In genomic region chr15:55403531-55403930, GRCh38 we compare ENCODE assay signal across 8 cellular contexts. TPM values are rescaled to one million over a fixed set of nuclear protein-coding genes. Genes with fewer than 3 reads are reported as not detected.
DNase-seq lines count a peak whose midpoint lies in the region; ATAC-seq, FAIRE-seq and TF ChIP-seq lines count a peak whose summit lies in the region.

No MANE protein-coding gene starts in this region.

- peak overlapping the region in 1 of 2 experiments; percentile 84; a peak in 2 of 4 replicates for H3K9ac ChIP-seq in K562 (ENCODE audit: insufficient read depth in 1 of 2, low read depth in 2 of 2, low read length in 2 of 2)

- no peak for TF ChIP-seq CTCF in GM12865 (IDR thresholded peaks at IDR 0.05; ENCODE audit: insufficient read depth, low read depth, low read length, missing control alignments)
- TF ChIP-seq CTCF in K562 (IDR thresholded peaks at IDR 0.05 in 2 of 3, conservative IDR thresholded peaks at IDR 0.05 in 1 of 3; ENCODE audit: insufficient read depth in 2 of 3, low read depth in 1 of 3, low read length in 3 of 3), result no peak

- no TSS peak for BruUV-seq in K562 (replicated peaks; lab: Mats Ljungman, UMichigan)

- intact Hi-C loops in K562 (cut with micrococcal nuclease), result loop anchor here (2.0 kb wide), 1 partner anchor 85 kb away; the partner anchor contains the start of genes PIGB and PIGBOS1

- CTCF ChIA-PET in K562 (lab: Yijun Ruan, JAX; ENCODE audit: low intra/inter-chr PET ratio), result no interaction called here

- no peaks in the 10 kb centered on the region for H3K9me1 ChIP-seq in K562 (ENCODE audit: control insufficient read depth, insufficient read depth, low read length)

- no peak for TF ChIP-seq POLR2A in K562 (conservative IDR thresholded peaks at IDR 0.05)

- peaks cover 96% of the 10 kb centered on the region for H3K79me2 ChIP-seq in K562 (ENCODE audit: control insufficient read depth, insufficient read depth, low read length)

- ATAC-seq in K562, result peak; percentile 50
- ATAC-seq in GM21381 (IDR thresholded peaks at IDR 0.05; ENCODE audit: unreplicated experiment), result no peak
- no peak for ATAC-seq in GM19328 (IDR thresholded peaks at IDR 0.05; ENCODE audit: unreplicated experiment)

- no peaks in the 10 kb centered on the region for H3K27me3 ChIP-seq in K562 (ENCODE audit: control insufficient read depth in 2 of 2, insufficient read depth in 2 of 2, low read length in 2 of 2)

- FAIRE-seq in K562 (lab: Jason Lieb, UNC), result peak; percentile 90

- in situ Hi-C loops in K562 (cut with MboI), result no loop called here

- peak in 1 of 2 experiments; percentile 2; a peak in 1 of 4 replicates for TF ChIP-seq RAD21 in K562 (CRISPR knock-in tag; conservative IDR thresholded peaks at IDR 0.05 in 1 of 2, IDR thresholded peaks at IDR 0.05 in 1 of 2)

- peaks cover 18 to 37% of the 10 kb centered on the region in 2 experiments for H3K4me1 ChIP-seq in K562 (replicated peaks in 1 of 2; ENCODE audit: control insufficient read depth in 2 of 2, insufficient read depth in 2 of 2, low read length in 2 of 2)

- DNase-seq in GM12865 (ENCODE audit: low read depth) (peak; percentile 57), MV-4-11 (lab: John Stamatoyannopoulos, UW) (peak; percentile 96), K562 (ENCODE audit: extremely low read depth in 1 of 4, low spot score in 3 of 4) (peak; percentile 15 to 79 (median 46)), pons (ENCODE audit: low spot score) (peak; percentile 24), NCI-H128 (lab: John Stamatoyannopoulos, UW; ENCODE audit: unreplicated experiment) (no peak)
- DNase-seq in activated effector memory CD4-positive, alpha-beta T cell treated with anti-CD3 and anti-CD28 coated beads, Interleukin-2, amount 50 U/mL, for 16 hours, result no peak

- peaks cover 6% of the 10 kb centered on the region; the same call in 1 of the 3 replicates for H3K36me3 ChIP-seq in K562 (ENCODE audit: control insufficient read depth, insufficient read depth, low read length)

- H2AFZ ChIP-seq in K562 (ENCODE audit: low read depth, low read length), result no peak overlapping the region

- TF ChIP-seq EP300 in K562 (IDR thresholded peaks at IDR 0.05; ENCODE audit: low read length), result peak; percentile 90

- no peak overlapping the region; the same call in 1 of the 2 replicates for H3K4me3 ChIP-seq in GM12865 (ENCODE audit: low read depth, low read length)
- H3K4me3 ChIP-seq in K562, result no peak overlapping the region

- POLR2A ChIA-PET in K562 (lab: Yijun Ruan, JAX), result no interaction called here

- peak overlapping the region; percentile 70 for H3K4me2 ChIP-seq in K562 (ENCODE audit: insufficient read depth, low read length)

- peak overlapping the region; percentile 75 for H3K27ac ChIP-seq in K562 (ENCODE audit: extremely low read depth, low read depth, low read length)

- no peaks in the 10 kb centered on the region for H4K20me1 ChIP-seq in K562 (replicated peaks; ENCODE audit: control insufficient read depth, insufficient read depth, low read length)

- H3K9me3 ChIP-seq in K562 (replicated peaks; ENCODE audit: control insufficient read depth, insufficient read depth, low read depth, low read length), result no peaks in the 10 kb centered on the region

TF ChIP-seq in K562, 482 proteins besides CTCF, POLR2A, EP300 and RAD21 (continues in another document):
- TF ChIP-seq MAZ (CRISPR knock-in tag; conservative IDR thresholded peaks at IDR 0.05 in 1 of 2, IDR thresholded peaks at IDR 0.05 in 1 of 2), result 0 out of 4 replicates have a peak, but pooled peaks of 1 of the 2 experiments have one; percentile 16
- no peak for TF ChIP-seq ZBTB5 (IDR thresholded peaks at IDR 0.05)
- TF ChIP-seq NR2F6 (CRISPR knock-in tag; IDR thresholded peaks at IDR 0.05), result no peak
- peak; percentile 46 to 49; a peak in 2 of 4 replicates for TF ChIP-seq FOXK2 (conservative IDR thresholded peaks at IDR 0.05 in 1 of 2, IDR thresholded peaks at IDR 0.05 in 1 of 2; ENCODE audit: low read depth in 2 of 2)
- TF ChIP-seq ETV6 (IDR thresholded peaks at IDR 0.05; ENCODE audit: borderline replicate concordance in 1 of 2, low read depth in 2 of 2, low read length in 1 of 2), result peak in 1 of 2 experiments; percentile 47; a peak in 1 of 4 replicates
- no peak for TF ChIP-seq ETV6 (CRISPR knock-in tag; IDR thresholded peaks at IDR 0.05; ENCODE audit: borderline replicate concordance)
- TF ChIP-seq MLLT1 (IDR thresholded peaks at IDR 0.05), result peak; percentile 23 to 69; a peak in 3 of 4 replicates
- peak; percentile 70 to 82; a peak in 3 of 4 replicates for TF ChIP-seq TRIM24 (IDR thresholded peaks at IDR 0.05)
- TF ChIP-seq LEF1 (IDR thresholded peaks at IDR 0.05), result peak; percentile 64; the same call in 1 of the 2 replicates
- TF ChIP-seq ZNF785 (CRISPR knock-in tag; IDR thresholded peaks at IDR 0.05), result no peak
- peak; percentile 27; the same call in 1 of the 2 replicates for TF ChIP-seq ZNF584 (CRISPR knock-in tag; IDR thresholded peaks at IDR 0.05; ENCODE audit: low read depth)
- no peak for TF ChIP-seq ZC3H4 (CRISPR knock-in tag; IDR thresholded peaks at IDR 0.05; ENCODE audit: borderline replicate concordance)
- peak; percentile 53 for TF ChIP-seq GABPA (tag; conservative IDR thresholded peaks at IDR 0.05; ENCODE audit: low read depth)
- no peak for TF ChIP-seq PCBP1 (IDR thresholded peaks at IDR 0.05; ENCODE audit: low read depth, low read length, poor library complexity, severe bottlenecking)

RNA-seq across cellular contexts. Expression of gene CCPG1, which starts 4.6 kb away (rescaled TPM):
- 52.4 and 135 TPM in 2 replicates for total RNA-seq in K562 (2011; cell fraction: chromatin; rRNA removed; ENCODE audit: low replicate concordance)
- total RNA-seq in K562 (2011; cell fraction: nucleolus; rRNA removed), result 18.8 and 28.3 TPM in 2 replicates
- 41.9 and 56.3 TPM in 2 replicates for total RNA-seq in K562 (2011; cell fraction: nucleoplasm; rRNA removed)
- total RNA-seq in K562 (2014; rRNA removed), result 29.0 and 33.0 TPM in 2 replicates
- total RNA-seq in K562 (2014; rRNA removed; fragmentation: Illumina TruSeq; extraction: Trizol), result 54.9 and 76.1 TPM in 2 replicates
- total RNA-seq in K562 (2015; rRNA removed; fragmentation: Illumina TruSeq; extraction: Trizol), result 32.7 and 35.4 TPM in 2 replicates
- total RNA-seq in K562 (2021), result 41.9 and 48.7 TPM in 2 replicates
- polyA plus RNA-seq in K562 (2011; rRNA removed), result 43.8 and 44.3 TPM in 2 replicates
- polyA plus RNA-seq in K562 (2011; cell fraction: cytosol; rRNA removed), result 6.3 and 13.6 TPM in 2 replicates
- 10.0 and 19.9 TPM in 2 replicates for polyA plus RNA-seq in K562 (2011; cell fraction: nucleus; rRNA removed)
- 20.6 and 150 TPM in 2 replicates for polyA plus RNA-seq in K562 (2012)
- 44.5 and 47.3 TPM in 2 replicates for polyA plus RNA-seq in K562 (2014; fragmentation: Illumina TruSeq; extraction: Trizol)
- 10 to 100 TPM; 37.1 to 41.1 TPM for polyA plus RNA-seq in K562 (2014; fragmentation: Nextera tagmentation; extraction: Ambion mirVana)
- 24.5 and 33.0 TPM in 2 replicates for polyA plus RNA-seq in K562 (2014; rRNA removed)
- 54.8 and 94.0 TPM in 2 replicates for polyA minus RNA-seq in K562 (2011; rRNA and poly(A)+ RNA removed)
- polyA minus RNA-seq in K562 (2011; cell fraction: cytosol; rRNA and poly(A)+ RNA removed), result 22.1 and 27.6 TPM in 2 replicates
- polyA minus RNA-seq in K562 (2011; cell fraction: nucleus; rRNA and poly(A)+ RNA removed), result 9.7 and 20.3 TPM in 2 replicates

RNA-seq across cellular contexts. Expression of gene PIERCE2, which starts 4.8 kb away (rescaled TPM):
- total RNA-seq in K562 (2011; cell fraction: chromatin; rRNA removed; ENCODE audit: low replicate concordance), result 0.69 TPM in 1 of 2 replicates, not detected in the other
- 1.1 TPM in 1 of 2 replicates, not detected in the other for total RNA-seq in K562 (2011; cell fraction: nucleolus; rRNA removed)
- 0.66 and 1.3 TPM in 2 replicates for total RNA-seq in K562 (2011; cell fraction: nucleoplasm; rRNA removed)
- total RNA-seq in K562 (2014; rRNA removed) (2.3 and 2.9 TPM in 2 replicates), K562 (2014; rRNA removed; fragmentation: Illumina TruSeq; extraction: Trizol) (2.9 and 3.3 TPM in 2 replicates), K562 (2015; rRNA removed; fragmentation: Illumina TruSeq; extraction: Trizol) (1.8 and 2.9 TPM in 2 replicates), K562 (2021) (2.0 and 3.1 TPM in 2 replicates)
- polyA plus RNA-seq in K562 (2011; rRNA removed) (3.1 and 4.2 TPM in 2 replicates), K562 (2014; fragmentation: Illumina TruSeq; extraction: Trizol) (4.1 and 4.8 TPM in 2 replicates), K562 (2014; fragmentation: Nextera tagmentation; extraction: Ambion mirVana) (1 to 10 TPM; 4.0 to 4.2 TPM), K562 (2014; rRNA removed) (3.8 and 4.4 TPM in 2 replicates)
- polyA plus RNA-seq in K562 (2011; cell fraction: cytosol; rRNA removed), result 1.1 and 2.3 TPM in 2 replicates
- 0.43 and 0.70 TPM in 2 replicates for polyA plus RNA-seq in K562 (2011; cell fraction: nucleus; rRNA removed)
- 2.5 and 13.9 TPM in 2 replicates for polyA plus RNA-seq in K562 (2012)
- 0.42 and 0.45 TPM in 2 replicates for polyA minus RNA-seq in K562 (2011; rRNA and poly(A)+ RNA removed)
- 2.0 TPM in 1 of 2 replicates, not detected in the other for polyA minus RNA-seq in K562 (2011; cell fraction: cytosol; rRNA and poly(A)+ RNA removed)
- 0.67 TPM in 1 of 2 replicates, not detected in the other for polyA minus RNA-seq in K562 (2011; cell fraction: nucleus; rRNA and poly(A)+ RNA removed)

Comparison
In these comparisons a context has a peak if more than half of its experiments do, and no peak if none do; other contexts are left out.
1. DNase-seq: peak in GM12865 (single experiment), MV-4-11 (single experiment), K562 (4 of 4) and pons (single experiment); none in NCI-H128 (single experiment) and activated effector memory CD4-positive, alpha-beta T cell treated with anti-CD3 and anti-CD28 coated beads, Interleukin-2, amount 50 U/mL, for 16 hours (single experiment).